Comparison of ENCODE assay signal across 30 cellular contexts in the genomic region with DNA sequence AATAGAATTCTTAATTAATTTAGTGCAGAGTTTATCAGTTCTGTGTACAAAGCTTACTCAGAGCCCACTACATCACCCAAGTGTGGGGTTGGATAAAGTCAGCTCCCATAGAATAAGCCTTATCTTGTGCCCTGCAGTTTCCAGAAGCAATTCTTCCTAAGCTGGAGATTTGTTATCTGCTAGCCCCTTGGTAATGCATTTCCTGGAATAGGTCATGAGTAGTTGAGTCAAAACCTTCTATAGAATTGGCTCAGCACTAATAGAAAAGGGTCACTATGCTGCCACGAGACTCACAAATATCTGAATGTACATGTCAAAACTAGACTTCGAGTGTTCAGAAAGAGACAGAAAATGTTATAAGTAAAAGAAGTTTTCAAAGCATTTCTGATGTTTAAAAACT.
"Had no signal": no experiment of that assay in that cellular context is flagged by ENCODE, and none has a peak within 500 bp of the region (broad histone marks: within the 10 kb centered on the region; RNA-seq: fewer than 3 reads in every experiment).

No MANE protein-coding gene starts in this region.

- H2AFZ ChIP-seq: hepatocyte, neural progenitor cell, parathyroid adenoma had no signal

- H3K9me3 ChIP-seq: breast epithelium, psoas muscle, thoracic aorta had no signal

- H3K27ac Mint-ChIP-seq: activated CD8-positive, alpha-beta T cell treated with anti-CD3 and anti-CD28 coated beads for 36 hours; activated naive CD4-positive, alpha-beta T cell treated with anti-CD3 and anti-CD28 coated beads for 36 hours; activated naive CD8-positive, alpha-beta T cell treated with anti-CD3 and anti-CD28 coated beads for 36 hours; activated T-cell treated with anti-CD3 and anti-CD28 coated beads, Interleukin-2, amount 50 U/mL, for 72 hours; naive thymus-derived CD4-positive, alpha-beta T cell; neural progenitor cell had no signal

- FAIRE-seq: endometrium, keratinocyte, urothelium cell line had no signal

- H3K4me2 ChIP-seq: hepatocyte, neural progenitor cell had no signal

- ATAC-seq: activated CD8-positive, alpha-beta T cell treated with anti-CD3 and anti-CD28 coated beads for 36 hours; gastroesophageal sphincter; left colon; naive thymus-derived CD4-positive, alpha-beta T cell; psoas muscle had no signal

- H3K4me3 Mint-ChIP-seq: activated CD8-positive, alpha-beta T cell treated with anti-CD3 and anti-CD28 coated beads for 36 hours; activated naive CD4-positive, alpha-beta T cell treated with anti-CD3 and anti-CD28 coated beads for 36 hours; activated naive CD8-positive, alpha-beta T cell treated with anti-CD3 and anti-CD28 coated beads for 36 hours; activated T-cell treated with anti-CD3 and anti-CD28 coated beads, Interleukin-2, amount 50 U/mL, for 72 hours; naive thymus-derived CD4-positive, alpha-beta T cell; neural progenitor cell had no signal

- H3K4me1 ChIP-seq: breast epithelium, gastroesophageal sphincter, neural progenitor cell, parathyroid adenoma, psoas muscle, right atrium auricular region had no signal

- H3K9ac ChIP-seq: neural progenitor cell, parathyroid adenoma had no signal

- H3K27me3 ChIP-seq: breast epithelium, hepatocyte, neural progenitor cell, right atrium auricular region had no signal

- H3K27me3 Mint-ChIP-seq: activated naive CD8-positive, alpha-beta T cell treated with anti-CD3 and anti-CD28 coated beads for 36 hours had no signal

- H3K79me2 ChIP-seq: hepatocyte, parathyroid adenoma had no signal

- H3K4me1 Mint-ChIP-seq: neural progenitor cell had no signal

- H3K36me3 ChIP-seq: breast epithelium, gastroesophageal sphincter, neural progenitor cell, right atrium auricular region, thoracic aorta had no signal

- H3K36me3 Mint-ChIP-seq: neural progenitor cell had no signal

- DNase-seq: activated CD4-positive, alpha-beta T cell treated with anti-CD3 and anti-CD28 coated beads for 48 hours; activated CD8-positive, alpha-beta T cell treated with anti-CD3 and anti-CD28 coated beads for 36 hours; activated effector memory CD4-positive, alpha-beta T cell treated with anti-CD3 and anti-CD28 coated beads, Interleukin-2, amount 50 U/mL, for 16 hours; activated naive CD4-positive, alpha-beta T cell treated with anti-CD3 and anti-CD28 coated beads for 36 hours; activated naive CD8-positive, alpha-beta T cell treated with anti-CD3 and anti-CD28 coated beads for 36 hours; activated T-cell treated with anti-CD3 and anti-CD28 coated beads for 4 hours; activated T-cell treated with anti-CD3 and anti-CD28 coated beads, Interleukin-2, amount 50 U/mL, for 72 hours; amniotic stem cell; central memory CD4-positive, alpha-beta T cell; left colon; mammary epithelial cell; midbrain; naive thymus-derived CD4-positive, alpha-beta T cell; occipital lobe; psoas muscle; stimulated activated CD4-positive, alpha-beta T cell treated with anti-CD3 and anti-CD28 coated beads, Interleukin-15, amount 100 ng/mL, for 24 hours; stimulated activated CD4-positive, alpha-beta T cell treated with anti-CD3 and anti-CD28 coated beads, Interleukin-2, amount 100 ng/mL, for 24 hours; stimulated activated naive CD4-positive, alpha-beta T cell treated with Interleukin-2 at 50 U/mL for 16 hours; trophoblast cell had no signal

- H3K4me3 ChIP-seq: breast epithelium, gastroesophageal sphincter, hepatocyte, neural progenitor cell, psoas muscle, right atrium auricular region, thoracic aorta had no signal

- H3K27ac ChIP-seq: breast epithelium, gastroesophageal sphincter, hepatocyte, neural progenitor cell, parathyroid adenoma, psoas muscle, right atrium auricular region, thoracic aorta, VCaP had no signal
